Comparison of ENCODE assay signal across 14 cellular contexts in genomic region chr12:3218846-3219632, GRCh38.
A peak's percentile ranks its signal among the peaks of the same experiment; 100 is the strongest.
DNase-seq lines count a peak whose midpoint lies in the region; ATAC-seq and TF ChIP-seq lines count a peak whose summit lies in the region.
"Had no signal": no experiment of that assay in that cellular context is flagged by ENCODE, and none has a peak within 500 bp of the region (broad histone marks: within the 10 kb centered on the region; RNA-seq: fewer than 3 reads in every experiment).

No MANE protein-coding gene starts in this region.

- H3K4me1 ChIP-seq in BE2C (peaks cover 64% of the 10 kb centered on the region), ovary (ENCODE audit: insufficient read depth) (peaks cover 10% of the 10 kb centered on the region)

- H3K36me3 ChIP-seq in BE2C (peaks cover 10% of the 10 kb centered on the region; the same call in 1 of the 2 replicates), ovary (no peaks in the 10 kb centered on the region)

- peak; percentile 66 for DNase-seq in BE2C
- DNase-seq in NCI-H2171 (lab: John Stamatoyannopoulos, UW) = peak; percentile 43
- DNase-seq in endothelial cell (ENCODE audit: low spot score) = no peak
- DNase-seq in ovary = peak in 2 of 5 donors; percentile 44 to 48
- DNase-seq in Calu3 = no peak
- DNase-seq: activated CD4-positive, alpha-beta T cell treated with anti-CD3 and anti-CD28 coated beads for 1 hour; activated naive CD4-positive, alpha-beta T cell; SHP77; stimulated activated CD4-positive, alpha-beta T cell treated with anti-CD3 and anti-CD28 coated beads, Interleukin-1b, Interleukin-23, amount 100 ng/mL, for 48 hours; stimulated activated naive CD8-positive, alpha-beta T cell treated with anti-CD3 and anti-CD28 coated beads, Interleukin-15, Interleukin-2, amounts not matched to agents 100 U/mL and 50 U/mL, for 24 hours had no signal

- intact Hi-C loops in ovary (cut with DNase I) = no loop called here
- intact Hi-C loops in Calu3 (cut with micrococcal nuclease; ENCODE audit: unreplicated experiment) = no loop called here

- H3K27me3 Mint-ChIP-seq in endothelial cell (ENCODE audit: unreplicated experiment) (peaks cover 13% of the 10 kb centered on the region), Calu3 (ENCODE audit: unreplicated experiment) (peaks cover 24% of the 10 kb centered on the region)

- TF ChIP-seq POLR2A in ovary (IDR thresholded peaks at IDR 0.05) = no peak

- H3K9me3 ChIP-seq in BE2C (no peaks in the 10 kb centered on the region), ovary (no peaks in the 10 kb centered on the region)

- CTCF ChIA-PET in Calu3 (lab: Charles Lee) = interaction anchor here (1.4 kb wide), 1 partner anchor 12 kb away, joined by 4 read pairs; no protein-coding TSS in a partner anchor

- no peak for ATAC-seq in HG03354 (IDR thresholded peaks at IDR 0.05; ENCODE audit: poor library complexity, severe bottlenecking, unreplicated experiment)
- no peak for ATAC-seq in GM21367 (IDR thresholded peaks at IDR 0.05; ENCODE audit: unreplicated experiment)
- no peak for ATAC-seq in GM18909 (IDR thresholded peaks at IDR 0.05; ENCODE audit: poor library complexity, unreplicated experiment)
- ATAC-seq: stimulated activated naive CD8-positive, alpha-beta T cell treated with anti-CD3 and anti-CD28 coated beads, Interleukin-15, Interleukin-2, amounts not matched to agents 100 U/mL and 50 U/mL, for 24 hours had no signal

- peak overlapping the region; percentile 61 for H3K27ac ChIP-seq in ovary
- H3K27ac ChIP-seq: HL-60 had no signal

- peaks cover 43% of the 10 kb centered on the region for H3K4me1 Mint-ChIP-seq in endothelial cell (ENCODE audit: unreplicated experiment)
- H3K4me1 Mint-ChIP-seq in Calu3 (ENCODE audit: low read depth, unreplicated experiment) = no peaks in the 10 kb centered on the region

- TF ChIP-seq CTCF in BE2C (IDR thresholded peaks at IDR 0.05; ENCODE audit: low read depth, low read length) (no peak), endothelial cell (IDR thresholded peaks at IDR 0.05; ENCODE audit: unreplicated experiment) (no peak), ovary (IDR thresholded peaks at IDR 0.05) (no peak), Calu3 (IDR thresholded peaks at IDR 0.05; ENCODE audit: unreplicated experiment) (no peak)

- TF ChIP-seq EP300 in ovary (IDR thresholded peaks at IDR 0.05) = no peak

- no peak overlapping the region for H3K4me3 ChIP-seq in BE2C (ENCODE audit: low read depth, low read length)
- no peak overlapping the region for H3K4me3 ChIP-seq in ovary

- H3K27me3 ChIP-seq in BE2C (no peaks in the 10 kb centered on the region), ovary (no peaks in the 10 kb centered on the region)

- WGBS in ovary, 3 donors = 30 to 38% (median 35%) methylated on average over 18 of the region's 18 CpGs

- H3K4me3 Mint-ChIP-seq in endothelial cell (ENCODE audit: unreplicated experiment) (peak overlapping the region; percentile 51), Calu3 (ENCODE audit: low read depth, unreplicated experiment) (no peak overlapping the region)

- peaks cover 9% of the 10 kb centered on the region for H3K36me3 Mint-ChIP-seq in endothelial cell (ENCODE audit: low read depth, unreplicated experiment)
- peaks cover 5% of the 10 kb centered on the region for H3K36me3 Mint-ChIP-seq in Calu3 (ENCODE audit: insufficient read depth, unreplicated experiment)

- no TSS peak for BruUV-seq in Calu3 (replicated peaks; lab: Mats Ljungman, UMichigan)

- H3K27ac Mint-ChIP-seq in endothelial cell (ENCODE audit: unreplicated experiment) = no peak overlapping the region
- no peak overlapping the region for H3K27ac Mint-ChIP-seq in Calu3 (ENCODE audit: unreplicated experiment)

- no peaks in the 10 kb centered on the region for H3K9me3 Mint-ChIP-seq in endothelial cell (ENCODE audit: unreplicated experiment)
- no peaks in the 10 kb centered on the region for H3K9me3 Mint-ChIP-seq in Calu3 (ENCODE audit: low read depth, unreplicated experiment)

Comparison
In these comparisons a context has a peak if more than half of its experiments do, and no peak if none do; other contexts are left out.
1. DNase-seq: peak in BE2C (single experiment) and NCI-H2171 (single experiment); none in endothelial cell (single experiment) and Calu3 (single experiment).